ENCODE assay signal across 10 cellular contexts in genomic region chr7:150901160-150902035, GRCh38. TPM values are rescaled to one million over a fixed set of nuclear protein-coding genes. Genes with fewer than 3 reads are reported as not detected.
DNase-seq lines count a peak whose midpoint lies in the region; ATAC-seq and TF ChIP-seq lines count a peak whose summit lies in the region.
"Had no signal": no experiment of that assay in that cellular context is flagged by ENCODE, and none has a peak within 500 bp of the region (broad histone marks: within the 10 kb centered on the region; RNA-seq: fewer than 3 reads in every experiment).

No MANE protein-coding gene starts in this region.

- H3K36me3 Mint-ChIP-seq in natural killer cell treated with Interleukin-12 subunit alpha and Interleukin-12 subunit beta and Interleukin-15 and Interleukin-18, amount 100 ng/mL, for 72 hours = no peaks in the 10 kb centered on the region
- peaks cover 3% of the 10 kb centered on the region for H3K36me3 Mint-ChIP-seq in endothelial cell (ENCODE audit: low read depth, unreplicated experiment)

- DNase-seq in CD1c-positive myeloid dendritic cell (ENCODE audit: extremely low spot score) (peak; percentile 12), NCI-H1694 (lab: John Stamatoyannopoulos, UW) (peak; percentile 99), astrocyte of the hippocampus (ENCODE audit: low read depth, low spot score) (peak; percentile 50), mucosa of gallbladder (ENCODE audit: low spot score) (peak; percentile 42), HK-2 (ENCODE audit: unreplicated experiment) (no peak), endothelial cell (ENCODE audit: low spot score) (no peak), iPS-NIHi7 (ENCODE audit: extremely low spot score) (no peak)
- no peak for DNase-seq in natural killer cell treated with Interleukin-12 subunit alpha and Interleukin-12 subunit beta and Interleukin-15 and Interleukin-18, amount 100 ng/mL, for 72 hours (ENCODE audit: low spot score)
- DNase-seq: activated gamma-delta T cell, SHP77 had no signal

- H3K4me1 Mint-ChIP-seq in natural killer cell treated with Interleukin-12 subunit alpha and Interleukin-12 subunit beta and Interleukin-15 and Interleukin-18, amount 100 ng/mL, for 72 hours (ENCODE audit: low read depth in 2 of 2) = peaks cover 5 to 11% of the 10 kb centered on the region in 2 donors
- peaks cover 3% of the 10 kb centered on the region for H3K4me1 Mint-ChIP-seq in endothelial cell (ENCODE audit: unreplicated experiment)

- peaks cover 58 to 73% of the 10 kb centered on the region in 2 donors for H3K27me3 Mint-ChIP-seq in natural killer cell treated with Interleukin-12 subunit alpha and Interleukin-12 subunit beta and Interleukin-15 and Interleukin-18, amount 100 ng/mL, for 72 hours
- peaks cover 7% of the 10 kb centered on the region for H3K27me3 Mint-ChIP-seq in endothelial cell (ENCODE audit: unreplicated experiment)

- H3K27ac Mint-ChIP-seq in natural killer cell treated with Interleukin-12 subunit alpha and Interleukin-12 subunit beta and Interleukin-15 and Interleukin-18, amount 100 ng/mL, for 72 hours = no peak overlapping the region
- no peak overlapping the region for H3K27ac Mint-ChIP-seq in endothelial cell (ENCODE audit: unreplicated experiment)

- H3K4me3 Mint-ChIP-seq in natural killer cell treated with Interleukin-12 subunit alpha and Interleukin-12 subunit beta and Interleukin-15 and Interleukin-18, amount 100 ng/mL, for 72 hours = no peak overlapping the region
- H3K4me3 Mint-ChIP-seq in endothelial cell (ENCODE audit: unreplicated experiment) = no peak overlapping the region

- H3K9me3 Mint-ChIP-seq in natural killer cell treated with Interleukin-12 subunit alpha and Interleukin-12 subunit beta and Interleukin-15 and Interleukin-18, amount 100 ng/mL, for 72 hours = no peaks in the 10 kb centered on the region
- no peaks in the 10 kb centered on the region for H3K9me3 Mint-ChIP-seq in endothelial cell (ENCODE audit: unreplicated experiment)

- no peak for ATAC-seq in natural killer cell treated with Interleukin-12 subunit alpha and Interleukin-12 subunit beta and Interleukin-15 and Interleukin-18, amount 100 ng/mL, for 72 hours

- TF ChIP-seq CTCF in endothelial cell (IDR thresholded peaks at IDR 0.05; ENCODE audit: unreplicated experiment) = no peak

RNA-seq across cellular contexts. Expression of gene AOC1, which starts 49.1 kb away (rescaled TPM):
- total RNA-seq in mucosa of gallbladder = 8.4 TPM
- not detected for total RNA-seq in natural killer cell treated with Interleukin-12 subunit alpha and Interleukin-12 subunit beta and Interleukin-15 and Interleukin-18, amount 100 ng/mL, for 72 hours
- total RNA-seq in endothelial cell (ENCODE audit: unreplicated experiment) = 0.41 TPM

Comparison
In these comparisons a context has a peak if more than half of its experiments do, and no peak if none do; other contexts are left out.
1. DNase-seq: peak in CD1c-positive myeloid dendritic cell (single experiment), NCI-H1694 (single experiment), astrocyte of the hippocampus (single experiment) and mucosa of gallbladder (single experiment); none in HK-2 (single experiment), natural killer cell treated with Interleukin-12 subunit alpha and Interleukin-12 subunit beta and Interleukin-15 and Interleukin-18, amount 100 ng/mL, for 72 hours (single experiment), endothelial cell (single experiment) and iPS-NIHi7 (single experiment).